In the genomic region with DNA sequence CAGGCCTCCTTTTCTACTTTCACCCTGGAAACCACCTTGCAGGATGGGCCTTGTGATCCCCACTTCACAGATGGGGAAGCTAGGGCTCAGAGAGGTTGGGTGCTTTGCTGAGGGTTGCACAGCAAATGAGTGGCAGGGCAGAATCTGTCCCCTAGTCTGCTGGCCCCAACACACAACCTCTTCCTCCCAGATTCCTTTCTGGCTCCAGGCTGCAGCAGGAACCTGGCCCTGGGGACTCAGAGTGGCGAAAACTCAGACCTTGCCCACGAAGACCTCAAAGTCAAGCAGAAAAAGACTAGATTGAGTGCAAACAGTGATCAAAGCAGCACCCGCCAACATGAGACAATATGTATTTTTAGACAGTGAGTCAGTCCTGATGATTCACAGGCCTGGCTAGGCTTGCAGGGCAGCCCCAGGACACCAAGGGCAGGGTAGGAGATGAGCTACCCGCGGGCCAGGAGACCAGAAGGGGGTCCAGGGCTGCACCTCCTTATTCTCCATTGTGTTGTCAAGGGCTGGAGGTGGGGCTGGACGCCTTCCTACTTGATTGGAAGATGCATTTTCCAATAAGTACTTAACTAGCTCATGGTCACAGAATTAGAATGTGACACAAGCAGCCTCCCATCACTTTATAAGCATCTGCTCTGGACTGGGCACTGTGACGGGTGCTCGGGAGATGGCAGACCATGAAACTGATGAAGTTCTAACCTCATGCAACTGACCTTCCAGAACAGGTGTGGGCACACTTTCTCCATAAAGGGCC, we compare ENCODE assay signal across 1 cellular context.
TF ChIP-seq lines count a peak whose summit lies in the region.

No MANE protein-coding gene starts in this region.

TF ChIP-seq in HepG2, 621 proteins besides CTCF, POLR2A, EP300 and RAD21 (continued from another document):
- TF ChIP-seq, protein P1, sequence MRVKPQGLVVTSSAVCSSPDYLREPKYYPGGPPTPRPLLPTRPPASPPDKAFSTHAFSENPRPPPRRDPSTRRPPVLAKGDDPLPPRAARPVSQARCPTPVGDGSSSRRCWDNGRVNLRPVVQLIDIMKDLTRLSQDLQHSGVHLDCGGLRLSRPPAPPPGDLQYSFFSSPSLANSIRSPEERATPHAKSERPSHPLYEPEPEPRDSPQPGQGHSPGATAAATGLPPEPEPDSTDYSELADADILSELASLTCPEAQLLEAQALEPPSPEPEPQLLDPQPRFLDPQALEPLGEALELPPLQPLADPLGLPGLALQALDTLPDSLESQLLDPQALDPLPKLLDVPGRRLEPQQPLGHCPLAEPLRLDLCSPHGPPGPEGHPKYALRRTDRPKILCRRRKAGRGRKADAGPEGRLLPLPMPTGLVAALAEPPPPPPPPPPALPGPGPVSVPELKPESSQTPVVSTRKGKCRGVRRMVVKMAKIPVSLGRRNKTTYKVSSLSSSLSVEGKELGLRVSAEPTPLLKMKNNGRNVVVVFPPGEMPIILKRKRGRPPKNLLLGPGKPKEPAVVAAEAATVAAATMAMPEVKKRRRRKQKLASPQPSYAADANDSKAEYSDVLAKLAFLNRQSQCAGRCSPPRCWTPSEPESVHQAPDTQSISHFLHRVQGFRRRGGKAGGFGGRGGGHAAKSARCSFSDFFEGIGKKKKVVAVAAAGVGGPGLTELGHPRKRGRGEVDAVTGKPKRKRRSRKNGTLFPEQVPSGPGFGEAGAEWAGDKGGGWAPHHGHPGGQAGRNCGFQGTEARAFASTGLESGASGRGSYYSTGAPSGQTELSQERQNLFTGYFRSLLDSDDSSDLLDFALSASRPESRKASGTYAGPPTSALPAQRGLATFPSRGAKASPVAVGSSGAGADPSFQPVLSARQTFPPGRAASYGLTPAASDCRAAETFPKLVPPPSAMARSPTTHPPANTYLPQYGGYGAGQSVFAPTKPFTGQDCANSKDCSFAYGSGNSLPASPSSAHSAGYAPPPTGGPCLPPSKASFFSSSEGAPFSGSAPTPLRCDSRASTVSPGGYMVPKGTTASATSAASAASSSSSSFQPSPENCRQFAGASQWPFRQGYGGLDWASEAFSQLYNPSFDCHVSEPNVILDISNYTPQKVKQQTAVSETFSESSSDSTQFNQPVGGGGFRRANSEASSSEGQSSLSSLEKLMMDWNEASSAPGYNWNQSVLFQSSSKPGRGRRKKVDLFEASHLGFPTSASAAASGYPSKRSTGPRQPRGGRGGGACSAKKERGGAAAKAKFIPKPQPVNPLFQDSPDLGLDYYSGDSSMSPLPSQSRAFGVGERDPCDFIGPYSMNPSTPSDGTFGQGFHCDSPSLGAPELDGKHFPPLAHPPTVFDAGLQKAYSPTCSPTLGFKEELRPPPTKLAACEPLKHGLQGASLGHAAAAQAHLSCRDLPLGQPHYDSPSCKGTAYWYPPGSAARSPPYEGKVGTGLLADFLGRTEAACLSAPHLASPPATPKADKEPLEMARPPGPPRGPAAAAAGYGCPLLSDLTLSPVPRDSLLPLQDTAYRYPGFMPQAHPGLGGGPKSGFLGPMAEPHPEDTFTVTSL (CRISPR knock-in tag; IDR thresholded peaks at IDR 0.05; ENCODE audit: borderline replicate concordance), result peak; percentile 74
- TF ChIP-seq TBX3 (IDR thresholded peaks at IDR 0.05; ENCODE audit: borderline replicate concordance) (peak; percentile 20; the same call in 1 of the 2 replicates), ZBTB3 (CRISPR knock-in tag; IDR thresholded peaks at IDR 0.05; ENCODE audit: borderline replicate concordance, low read depth) (no peak), CEBPB (IDR thresholded peaks at IDR 0.05; ENCODE audit: borderline replicate concordance, low read depth, low read length) (no peak), FOXK1 (CRISPR knock-in tag; IDR thresholded peaks at IDR 0.05; ENCODE audit: borderline replicate concordance, low read depth) (0 out of 2 replicates have a peak, but pooled peaks have one; percentile 25), SMYD3 (CRISPR knock-in tag; IDR thresholded peaks at IDR 0.05) (no peak), ZNF296 (CRISPR knock-in tag; conservative IDR thresholded peaks at IDR 0.05) (no peak), SKI (IDR thresholded peaks at IDR 0.05; ENCODE audit: partially characterized antibody) (peak; percentile 78), NCOA2 (CRISPR knock-in tag; IDR thresholded peaks at IDR 0.05) (peak; percentile 28; the same call in 1 of the 2 replicates), ZMYM3 (CRISPR knock-in tag; IDR thresholded peaks at IDR 0.05) (peak; percentile 85), TCF7L2 (IDR thresholded peaks at IDR 0.05; ENCODE audit: low read depth, low read length) (peak; percentile 41; the same call in 1 of the 2 replicates), SOX5 (CRISPR knock-in tag; IDR thresholded peaks at IDR 0.05; ENCODE audit: borderline replicate concordance) (peak; percentile 41; the same call in 1 of the 2 replicates), CBX1 (IDR thresholded peaks at IDR 0.05; ENCODE audit: low read depth) (no peak)
- TF ChIP-seq, protein P2, sequence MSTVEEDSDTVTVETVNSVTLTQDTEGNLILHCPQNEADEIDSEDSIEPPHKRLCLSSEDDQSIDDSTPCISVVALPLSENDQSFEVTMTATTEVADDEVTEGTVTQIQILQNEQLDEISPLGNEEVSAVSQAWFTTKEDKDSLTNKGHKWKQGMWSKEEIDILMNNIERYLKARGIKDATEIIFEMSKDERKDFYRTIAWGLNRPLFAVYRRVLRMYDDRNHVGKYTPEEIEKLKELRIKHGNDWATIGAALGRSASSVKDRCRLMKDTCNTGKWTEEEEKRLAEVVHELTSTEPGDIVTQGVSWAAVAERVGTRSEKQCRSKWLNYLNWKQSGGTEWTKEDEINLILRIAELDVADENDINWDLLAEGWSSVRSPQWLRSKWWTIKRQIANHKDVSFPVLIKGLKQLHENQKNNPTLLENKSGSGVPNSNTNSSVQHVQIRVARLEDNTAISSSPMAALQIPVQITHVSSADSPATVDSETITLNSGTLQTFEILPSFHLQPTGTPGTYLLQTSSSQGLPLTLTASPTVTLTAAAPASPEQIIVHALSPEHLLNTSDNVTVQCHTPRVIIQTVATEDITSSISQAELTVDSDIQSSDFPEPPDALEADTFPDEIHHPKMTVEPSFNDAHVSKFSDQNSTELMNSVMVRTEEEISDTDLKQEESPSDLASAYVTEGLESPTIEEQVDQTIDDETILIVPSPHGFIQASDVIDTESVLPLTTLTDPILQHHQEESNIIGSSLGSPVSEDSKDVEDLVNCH (CRISPR knock-in tag; IDR thresholded peaks at IDR 0.05), result no peak
- TF ChIP-seq, protein P3, sequence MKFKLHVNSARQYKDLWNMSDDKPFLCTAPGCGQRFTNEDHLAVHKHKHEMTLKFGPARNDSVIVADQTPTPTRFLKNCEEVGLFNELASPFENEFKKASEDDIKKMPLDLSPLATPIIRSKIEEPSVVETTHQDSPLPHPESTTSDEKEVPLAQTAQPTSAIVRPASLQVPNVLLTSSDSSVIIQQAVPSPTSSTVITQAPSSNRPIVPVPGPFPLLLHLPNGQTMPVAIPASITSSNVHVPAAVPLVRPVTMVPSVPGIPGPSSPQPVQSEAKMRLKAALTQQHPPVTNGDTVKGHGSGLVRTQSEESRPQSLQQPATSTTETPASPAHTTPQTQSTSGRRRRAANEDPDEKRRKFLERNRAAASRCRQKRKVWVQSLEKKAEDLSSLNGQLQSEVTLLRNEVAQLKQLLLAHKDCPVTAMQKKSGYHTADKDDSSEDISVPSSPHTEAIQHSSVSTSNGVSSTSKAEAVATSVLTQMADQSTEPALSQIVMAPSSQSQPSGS (CRISPR knock-in tag; IDR thresholded peaks at IDR 0.05), result peak; percentile 52; the same call in 1 of the 2 replicates
- TF ChIP-seq, protein P4, sequence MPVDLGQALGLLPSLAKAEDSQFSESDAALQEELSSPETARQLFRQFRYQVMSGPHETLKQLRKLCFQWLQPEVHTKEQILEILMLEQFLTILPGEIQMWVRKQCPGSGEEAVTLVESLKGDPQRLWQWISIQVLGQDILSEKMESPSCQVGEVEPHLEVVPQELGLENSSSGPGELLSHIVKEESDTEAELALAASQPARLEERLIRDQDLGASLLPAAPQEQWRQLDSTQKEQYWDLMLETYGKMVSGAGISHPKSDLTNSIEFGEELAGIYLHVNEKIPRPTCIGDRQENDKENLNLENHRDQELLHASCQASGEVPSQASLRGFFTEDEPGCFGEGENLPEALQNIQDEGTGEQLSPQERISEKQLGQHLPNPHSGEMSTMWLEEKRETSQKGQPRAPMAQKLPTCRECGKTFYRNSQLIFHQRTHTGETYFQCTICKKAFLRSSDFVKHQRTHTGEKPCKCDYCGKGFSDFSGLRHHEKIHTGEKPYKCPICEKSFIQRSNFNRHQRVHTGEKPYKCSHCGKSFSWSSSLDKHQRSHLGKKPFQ (CRISPR knock-in tag; IDR thresholded peaks at IDR 0.05; ENCODE audit: insufficient replicate concordance), result no peak
- TF ChIP-seq, protein P5, sequence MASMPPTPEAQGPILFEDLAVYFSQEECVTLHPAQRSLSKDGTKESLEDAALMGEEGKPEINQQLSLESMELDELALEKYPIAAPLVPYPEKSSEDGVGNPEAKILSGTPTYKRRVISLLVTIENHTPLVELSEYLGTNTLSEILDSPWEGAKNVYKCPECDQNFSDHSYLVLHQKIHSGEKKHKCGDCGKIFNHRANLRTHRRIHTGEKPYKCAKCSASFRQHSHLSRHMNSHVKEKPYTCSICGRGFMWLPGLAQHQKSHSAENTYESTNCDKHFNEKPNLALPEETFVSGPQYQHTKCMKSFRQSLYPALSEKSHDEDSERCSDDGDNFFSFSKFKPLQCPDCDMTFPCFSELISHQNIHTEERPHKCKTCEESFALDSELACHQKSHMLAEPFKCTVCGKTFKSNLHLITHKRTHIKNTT (CRISPR knock-in tag; IDR thresholded peaks at IDR 0.05), result no peak
- TF ChIP-seq, protein P6, sequence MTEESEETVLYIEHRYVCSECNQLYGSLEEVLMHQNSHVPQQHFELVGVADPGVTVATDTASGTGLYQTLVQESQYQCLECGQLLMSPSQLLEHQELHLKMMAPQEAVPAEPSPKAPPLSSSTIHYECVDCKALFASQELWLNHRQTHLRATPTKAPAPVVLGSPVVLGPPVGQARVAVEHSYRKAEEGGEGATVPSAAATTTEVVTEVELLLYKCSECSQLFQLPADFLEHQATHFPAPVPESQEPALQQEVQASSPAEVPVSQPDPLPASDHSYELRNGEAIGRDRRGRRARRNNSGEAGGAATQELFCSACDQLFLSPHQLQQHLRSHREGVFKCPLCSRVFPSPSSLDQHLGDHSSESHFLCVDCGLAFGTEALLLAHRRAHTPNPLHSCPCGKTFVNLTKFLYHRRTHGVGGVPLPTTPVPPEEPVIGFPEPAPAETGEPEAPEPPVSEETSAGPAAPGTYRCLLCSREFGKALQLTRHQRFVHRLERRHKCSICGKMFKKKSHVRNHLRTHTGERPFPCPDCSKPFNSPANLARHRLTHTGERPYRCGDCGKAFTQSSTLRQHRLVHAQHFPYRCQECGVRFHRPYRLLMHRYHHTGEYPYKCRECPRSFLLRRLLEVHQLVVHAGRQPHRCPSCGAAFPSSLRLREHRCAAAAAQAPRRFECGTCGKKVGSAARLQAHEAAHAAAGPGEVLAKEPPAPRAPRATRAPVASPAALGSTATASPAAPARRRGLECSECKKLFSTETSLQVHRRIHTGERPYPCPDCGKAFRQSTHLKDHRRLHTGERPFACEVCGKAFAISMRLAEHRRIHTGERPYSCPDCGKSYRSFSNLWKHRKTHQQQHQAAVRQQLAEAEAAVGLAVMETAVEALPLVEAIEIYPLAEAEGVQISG (CRISPR knock-in tag; IDR thresholded peaks at IDR 0.05), result no peak
